In the genomic region with DNA sequence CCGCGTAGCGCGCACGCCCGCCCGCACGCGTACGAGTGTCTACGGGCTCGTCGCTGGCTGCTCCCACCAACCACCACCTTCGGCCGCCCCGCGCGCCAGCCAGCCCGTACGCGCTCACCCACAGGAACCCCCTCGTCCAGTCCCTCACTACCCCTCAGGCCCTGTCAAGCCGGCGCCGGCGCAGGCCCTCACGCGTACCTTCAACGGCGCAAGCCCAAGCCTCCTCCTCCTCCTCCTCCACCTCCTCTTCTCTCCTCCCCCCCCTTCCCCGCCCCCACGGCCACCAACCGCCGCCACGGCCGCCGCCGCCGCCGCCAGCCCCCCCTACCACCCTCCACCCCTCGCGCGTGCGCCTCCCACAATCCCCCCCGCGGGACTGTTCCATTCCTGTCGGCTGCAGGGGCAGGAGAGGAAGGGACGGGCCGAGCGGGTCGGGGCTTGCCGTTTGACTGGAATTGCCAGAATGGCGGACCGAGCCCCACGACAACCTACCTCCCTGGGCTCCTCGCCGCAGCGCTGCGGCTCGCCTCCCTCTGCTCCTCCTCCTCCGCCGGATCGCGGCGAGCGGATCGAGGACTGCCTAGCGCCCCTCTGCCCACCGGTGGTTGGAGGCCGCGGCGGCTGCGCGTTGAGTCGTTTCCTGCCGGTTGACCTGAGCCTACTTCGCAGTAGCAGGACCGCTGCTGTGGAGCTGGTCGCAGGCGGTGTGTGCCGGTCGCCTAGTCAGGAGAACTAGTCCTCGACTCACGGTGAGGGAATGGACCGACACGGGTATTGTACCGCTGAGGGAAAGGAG, we compare ENCODE assay signal across 1 cellular context.
TF ChIP-seq lines count a peak whose summit lies in the region.

A gene with protein sequence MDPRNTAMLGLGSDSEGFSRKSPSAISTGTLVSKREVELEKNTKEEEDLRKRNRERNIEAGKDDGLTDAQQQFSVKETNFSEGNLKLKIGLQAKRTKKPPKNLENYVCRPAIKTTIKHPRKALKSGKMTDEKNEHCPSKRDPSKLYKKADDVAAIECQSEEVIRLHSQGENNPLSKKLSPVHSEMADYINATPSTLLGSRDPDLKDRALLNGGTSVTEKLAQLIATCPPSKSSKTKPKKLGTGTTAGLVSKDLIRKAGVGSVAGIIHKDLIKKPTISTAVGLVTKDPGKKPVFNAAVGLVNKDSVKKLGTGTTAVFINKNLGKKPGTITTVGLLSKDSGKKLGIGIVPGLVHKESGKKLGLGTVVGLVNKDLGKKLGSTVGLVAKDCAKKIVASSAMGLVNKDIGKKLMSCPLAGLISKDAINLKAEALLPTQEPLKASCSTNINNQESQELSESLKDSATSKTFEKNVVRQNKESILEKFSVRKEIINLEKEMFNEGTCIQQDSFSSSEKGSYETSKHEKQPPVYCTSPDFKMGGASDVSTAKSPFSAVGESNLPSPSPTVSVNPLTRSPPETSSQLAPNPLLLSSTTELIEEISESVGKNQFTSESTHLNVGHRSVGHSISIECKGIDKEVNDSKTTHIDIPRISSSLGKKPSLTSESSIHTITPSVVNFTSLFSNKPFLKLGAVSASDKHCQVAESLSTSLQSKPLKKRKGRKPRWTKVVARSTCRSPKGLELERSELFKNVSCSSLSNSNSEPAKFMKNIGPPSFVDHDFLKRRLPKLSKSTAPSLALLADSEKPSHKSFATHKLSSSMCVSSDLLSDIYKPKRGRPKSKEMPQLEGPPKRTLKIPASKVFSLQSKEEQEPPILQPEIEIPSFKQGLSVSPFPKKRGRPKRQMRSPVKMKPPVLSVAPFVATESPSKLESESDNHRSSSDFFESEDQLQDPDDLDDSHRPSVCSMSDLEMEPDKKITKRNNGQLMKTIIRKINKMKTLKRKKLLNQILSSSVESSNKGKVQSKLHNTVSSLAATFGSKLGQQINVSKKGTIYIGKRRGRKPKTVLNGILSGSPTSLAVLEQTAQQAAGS (N-terminal part only) (minus strand): TSS at position 223 of the 796 bp plus-strand sequence. CDS start 41,284 bp downstream, outside the sequence.

TF ChIP-seq in K562, 482 proteins besides CTCF, POLR2A, EP300 and RAD21 (continued from another document):
- TF ChIP-seq, protein P1, sequence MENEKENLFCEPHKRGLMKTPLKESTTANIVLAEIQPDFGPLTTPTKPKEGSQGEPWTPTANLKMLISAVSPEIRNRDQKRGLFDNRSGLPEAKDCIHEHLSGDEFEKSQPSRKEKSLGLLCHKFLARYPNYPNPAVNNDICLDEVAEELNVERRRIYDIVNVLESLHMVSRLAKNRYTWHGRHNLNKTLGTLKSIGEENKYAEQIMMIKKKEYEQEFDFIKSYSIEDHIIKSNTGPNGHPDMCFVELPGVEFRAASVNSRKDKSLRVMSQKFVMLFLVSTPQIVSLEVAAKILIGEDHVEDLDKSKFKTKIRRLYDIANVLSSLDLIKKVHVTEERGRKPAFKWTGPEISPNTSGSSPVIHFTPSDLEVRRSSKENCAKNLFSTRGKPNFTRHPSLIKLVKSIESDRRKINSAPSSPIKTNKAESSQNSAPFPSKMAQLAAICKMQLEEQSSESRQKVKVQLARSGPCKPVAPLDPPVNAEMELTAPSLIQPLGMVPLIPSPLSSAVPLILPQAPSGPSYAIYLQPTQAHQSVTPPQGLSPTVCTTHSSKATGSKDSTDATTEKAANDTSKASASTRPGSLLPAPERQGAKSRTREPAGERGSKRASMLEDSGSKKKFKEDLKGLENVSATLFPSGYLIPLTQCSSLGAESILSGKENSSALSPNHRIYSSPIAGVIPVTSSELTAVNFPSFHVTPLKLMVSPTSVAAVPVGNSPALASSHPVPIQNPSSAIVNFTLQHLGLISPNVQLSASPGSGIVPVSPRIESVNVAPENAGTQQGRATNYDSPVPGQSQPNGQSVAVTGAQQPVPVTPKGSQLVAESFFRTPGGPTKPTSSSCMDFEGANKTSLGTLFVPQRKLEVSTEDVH (IDR thresholded peaks at IDR 0.05; ENCODE audit: low read depth, partially characterized antibody), result peak; percentile 46
- TF ChIP-seq ZNF740 (CRISPR knock-in tag; IDR thresholded peaks at IDR 0.05), result peak; percentile 91
- peak in 1 of 2 experiments; percentile 97; a peak in 2 of 4 replicates for TF ChIP-seq ZNF740 (tag; IDR thresholded peaks at IDR 0.05)
- peak; percentile 89 for TF ChIP-seq NFRKB (IDR thresholded peaks at IDR 0.05; ENCODE audit: low read depth)
- TF ChIP-seq RUNX1 (IDR thresholded peaks at IDR 0.05; ENCODE audit: low read depth), result peak; percentile 46; the same call in 1 of the 2 replicates
- TF ChIP-seq, protein P2, sequence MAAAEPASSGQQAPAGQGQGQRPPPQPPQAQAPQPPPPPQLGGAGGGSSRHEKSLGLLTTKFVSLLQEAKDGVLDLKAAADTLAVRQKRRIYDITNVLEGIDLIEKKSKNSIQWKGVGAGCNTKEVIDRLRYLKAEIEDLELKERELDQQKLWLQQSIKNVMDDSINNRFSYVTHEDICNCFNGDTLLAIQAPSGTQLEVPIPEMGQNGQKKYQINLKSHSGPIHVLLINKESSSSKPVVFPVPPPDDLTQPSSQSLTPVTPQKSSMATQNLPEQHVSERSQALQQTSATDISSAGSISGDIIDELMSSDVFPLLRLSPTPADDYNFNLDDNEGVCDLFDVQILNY (CRISPR knock-in tag; IDR thresholded peaks at IDR 0.05), result peak; percentile 65; the same call in 1 of the 2 replicates
- peak; percentile 87; the same call in 1 of the 2 replicates for TF ChIP-seq ZNF76 (CRISPR knock-in tag; IDR thresholded peaks at IDR 0.05; ENCODE audit: borderline replicate concordance)
- TF ChIP-seq ZKSCAN8 (CRISPR knock-in tag; IDR thresholded peaks at IDR 0.05), result no peak
- TF ChIP-seq MYNN (IDR thresholded peaks at IDR 0.05), result peak; percentile 32; the same call in 1 of the 2 replicates
- no peak for TF ChIP-seq MYNN (CRISPR knock-in tag; IDR thresholded peaks at IDR 0.05)
- peak; percentile 49; the same call in 1 of the 2 replicates for TF ChIP-seq HBP1 (CRISPR knock-in tag; IDR thresholded peaks at IDR 0.05)
- TF ChIP-seq SAFB2 (IDR thresholded peaks at IDR 0.05; ENCODE audit: borderline replicate concordance, low read depth, low read length, severe bottlenecking), result no peak
- no peak; the same call in 1 of the 2 replicates for TF ChIP-seq RNF2 (IDR thresholded peaks at IDR 0.05)
- TF ChIP-seq, protein P3, sequence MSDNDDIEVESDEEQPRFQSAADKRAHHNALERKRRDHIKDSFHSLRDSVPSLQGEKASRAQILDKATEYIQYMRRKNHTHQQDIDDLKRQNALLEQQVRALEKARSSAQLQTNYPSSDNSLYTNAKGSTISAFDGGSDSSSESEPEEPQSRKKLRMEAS (CRISPR knock-in tag; IDR thresholded peaks at IDR 0.05), result peak; percentile 64
